ENCODE assay signal across 23 cellular contexts in genomic region chr3:84980456-84980855, GRCh38. TPM values are rescaled to one million over a fixed set of nuclear protein-coding genes. Genes with fewer than 3 reads are reported as not detected.
DNase-seq lines count a peak whose midpoint lies in the region; ATAC-seq and TF ChIP-seq lines count a peak whose summit lies in the region.
"Had no signal": no experiment of that assay in that cellular context is flagged by ENCODE, and none has a peak within 500 bp of the region (broad histone marks: within the 10 kb centered on the region; RNA-seq: fewer than 3 reads in every experiment).

No MANE protein-coding gene starts in this region.

- ATAC-seq in effector memory CD8-positive, alpha-beta T cell (replicated peaks), result no peak
- no peak for ATAC-seq in naive thymus-derived CD8-positive, alpha-beta T cell
- no peak for ATAC-seq in HG03439 (IDR thresholded peaks at IDR 0.05; ENCODE audit: unreplicated experiment)
- ATAC-seq: A549, GM12878 had no signal

- H3K4me1 ChIP-seq in SJCRH30, result peaks cover 23% of the 10 kb centered on the region
- H3K4me1 ChIP-seq: A549; BLaER1 treated with 17β-estradiol and CSF1 and Interleukin-3, amounts not matched to agents 10 nM and 100 nM had no signal

- no peaks in the 10 kb centered on the region for H3K36me3 Mint-ChIP-seq in nephron (ENCODE audit: low read depth)
- no peaks in the 10 kb centered on the region for H3K36me3 Mint-ChIP-seq in effector memory CD8-positive, alpha-beta T cell (ENCODE audit: insufficient read depth)
- no peaks in the 10 kb centered on the region for H3K36me3 Mint-ChIP-seq in naive thymus-derived CD8-positive, alpha-beta T cell
- H3K36me3 Mint-ChIP-seq: CD14-positive monocyte; CD8-positive, alpha-beta memory T cell had no signal

- H3K27ac ChIP-seq in SJCRH30, result peak overlapping the region; percentile 37; the same call in 1 of the 2 replicates
- H3K27ac ChIP-seq: A549; BLaER1 treated with 17β-estradiol and CSF1 and Interleukin-3, amounts not matched to agents 10 nM and 100 nM had no signal

- DNase-seq in SJCRH30 (no peak), choroid plexus epithelial cell (ENCODE audit: low read depth) (peak; percentile 11)
- DNase-seq in effector memory CD8-positive, alpha-beta T cell, result no peak
- DNase-seq in naive thymus-derived CD8-positive, alpha-beta T cell, result no peak
- DNase-seq: 8988T; ACHN; AML-193; CD4-positive, alpha-beta T cell; CD8-positive, alpha-beta memory T cell; DMS 273 treated with DMSO at 0.1 percent for 48 hours; DMS79; EL; GDM1; GOT3; H7; HCEC 1CT had no signal

- peaks cover 3% of the 10 kb centered on the region for H3K27me3 Mint-ChIP-seq in nephron (ENCODE audit: low read depth)
- H3K27me3 Mint-ChIP-seq in effector memory CD8-positive, alpha-beta T cell, result no peaks in the 10 kb centered on the region
- no peaks in the 10 kb centered on the region for H3K27me3 Mint-ChIP-seq in naive thymus-derived CD8-positive, alpha-beta T cell
- H3K27me3 Mint-ChIP-seq: CD4-positive, alpha-beta T cell; CD8-positive, alpha-beta memory T cell had no signal

- no peaks in the 10 kb centered on the region for H3K9me3 ChIP-seq in SJCRH30 (replicated peaks)
- H3K9me3 ChIP-seq: A549; BE2C; BLaER1 treated with 17β-estradiol and CSF1 and Interleukin-3, amounts not matched to agents 10 nM and 100 nM had no signal

- H3K36me3 ChIP-seq in SJCRH30, result no peaks in the 10 kb centered on the region
- H3K36me3 ChIP-seq: BE2C; BLaER1 treated with 17β-estradiol and CSF1 and Interleukin-3, amounts not matched to agents 10 nM and 100 nM had no signal

- TF ChIP-seq CTCF in choroid plexus epithelial cell (conservative IDR thresholded peaks at IDR 0.05; ENCODE audit: low read depth, low read length) (no peak), nephron (IDR thresholded peaks at IDR 0.05; ENCODE audit: unreplicated experiment in 3 of 3) (no peak)

- POLR2A ChIA-PET in naive thymus-derived CD8-positive, alpha-beta T cell (lab: Charles Lee), result no interaction called here

- H3K27me3 ChIP-seq in SJCRH30, result no peaks in the 10 kb centered on the region
- H3K27me3 ChIP-seq: BE2C; BLaER1 treated with 17β-estradiol and CSF1 and Interleukin-3, amounts not matched to agents 10 nM and 100 nM had no signal

- H3K9me3 Mint-ChIP-seq in nephron, result no peaks in the 10 kb centered on the region
- H3K9me3 Mint-ChIP-seq in effector memory CD8-positive, alpha-beta T cell, result peaks cover 5 to 18% of the 10 kb centered on the region in 2 donors
- H3K9me3 Mint-ChIP-seq in naive thymus-derived CD8-positive, alpha-beta T cell, result peaks cover 0 to 2% (median 0%) of the 10 kb centered on the region in 9 donors
- H3K9me3 Mint-ChIP-seq: CD14-positive monocyte; CD4-positive, alpha-beta T cell had no signal

- peak overlapping the region in 2 of 3 experiments; percentile 19 to 26 for H3K27ac Mint-ChIP-seq in nephron
- H3K27ac Mint-ChIP-seq in effector memory CD8-positive, alpha-beta T cell, result no peak overlapping the region
- H3K27ac Mint-ChIP-seq in naive thymus-derived CD8-positive, alpha-beta T cell, result no peak overlapping the region
- H3K27ac Mint-ChIP-seq: CD14-positive monocyte; CD4-positive, alpha-beta T cell; CD8-positive, alpha-beta memory T cell had no signal

- H3K4me3 ChIP-seq in SJCRH30 (no peak overlapping the region), choroid plexus epithelial cell (ENCODE audit: low read depth, low read length) (no peak overlapping the region)
- H3K4me3 ChIP-seq: A549; BLaER1 treated with 17β-estradiol and CSF1 and Interleukin-3, amounts not matched to agents 10 nM and 100 nM; GM12878 had no signal

- H3K4me1 Mint-ChIP-seq in nephron, result peaks cover 9% of the 10 kb centered on the region
- no peaks in the 10 kb centered on the region for H3K4me1 Mint-ChIP-seq in effector memory CD8-positive, alpha-beta T cell (ENCODE audit: low read depth in 2 of 2)
- H3K4me1 Mint-ChIP-seq in naive thymus-derived CD8-positive, alpha-beta T cell, result no peaks in the 10 kb centered on the region
- H3K4me1 Mint-ChIP-seq: CD14-positive monocyte; CD8-positive, alpha-beta memory T cell had no signal

- H3K4me3 Mint-ChIP-seq in nephron, result no peak overlapping the region
- H3K4me3 Mint-ChIP-seq in effector memory CD8-positive, alpha-beta T cell, result no peak overlapping the region
- H3K4me3 Mint-ChIP-seq in naive thymus-derived CD8-positive, alpha-beta T cell, result no peak overlapping the region
- H3K4me3 Mint-ChIP-seq: CD14-positive monocyte; CD4-positive, alpha-beta T cell; CD8-positive, alpha-beta memory T cell had no signal

RNA-seq across cellular contexts. Expression of gene CADM2, which starts 21.7 kb away (rescaled TPM):
- total RNA-seq in SJCRH30 (2014; rRNA removed; shearing (Covaris generic)), result 12.0 and 20.8 TPM in 2 replicates
- under 1 TPM; 0.55 to 0.96 TPM for total RNA-seq in naive thymus-derived CD8-positive, alpha-beta T cell
- polyA plus RNA-seq in naive thymus-derived CD8-positive, alpha-beta T cell, result under 1 TPM in 1 of 3 donors, not detected in 2; 0.12 TPM
- total RNA-seq: GM12878 had no signal
- polyA plus RNA-seq: CD14-positive monocyte; CD8-positive, alpha-beta memory T cell had no signal

Comparison
In these comparisons a context has a peak if more than half of its experiments do, and no peak if none do; other contexts are left out.
1. H3K27ac Mint-ChIP-seq: peak in nephron (2 of 3); none in effector memory CD8-positive, alpha-beta T cell (0 of 2) and naive thymus-derived CD8-positive, alpha-beta T cell (0 of 10).